Comparison of ENCODE assay signal across 8 cellular contexts in genomic region chr1:20574686-20575543, GRCh38. TPM values are rescaled to one million over a fixed set of nuclear protein-coding genes. Genes with fewer than 3 reads are reported as not detected.
A peak's percentile ranks its signal among the peaks of the same experiment; 100 is the strongest.
DNase-seq lines count a peak whose midpoint lies in the region; ATAC-seq and TF ChIP-seq lines count a peak whose summit lies in the region.

No MANE protein-coding gene starts in this region.

- TF ChIP-seq CTCF in C4-2B (conservative IDR thresholded peaks at IDR 0.05) (peak; percentile 65), OCI-LY1 (IDR thresholded peaks at IDR 0.05; ENCODE audit: low read length) (peak; percentile 84), osteocyte (IDR thresholded peaks at IDR 0.05) (peak; percentile 68), type B pancreatic cell (conservative IDR thresholded peaks at IDR 0.05) (peak; percentile 78)

- H2AFZ ChIP-seq in OCI-LY1 (ENCODE audit: low read length) = no peak overlapping the region

- H3K36me3 ChIP-seq in OCI-LY1 (ENCODE audit: insufficient read depth, low read length) = no peaks in the 10 kb centered on the region

- H4K20me1 ChIP-seq in OCI-LY1 (ENCODE audit: insufficient read depth, low read length) = no peaks in the 10 kb centered on the region

- H3K27me3 Mint-ChIP-seq in osteocyte (ENCODE audit: unreplicated experiment) = peaks cover 31% of the 10 kb centered on the region
- H3K27me3 Mint-ChIP-seq in type B pancreatic cell = peaks cover 44% of the 10 kb centered on the region

- no peaks in the 10 kb centered on the region for H3K4me1 Mint-ChIP-seq in osteocyte (ENCODE audit: unreplicated experiment)
- no peaks in the 10 kb centered on the region for H3K4me1 Mint-ChIP-seq in type B pancreatic cell (ENCODE audit: unreplicated experiment)

- H3K4me3 Mint-ChIP-seq in osteocyte (ENCODE audit: unreplicated experiment) (no peak overlapping the region), type B pancreatic cell (no peak overlapping the region)

- H3K27ac Mint-ChIP-seq in osteocyte (ENCODE audit: unreplicated experiment) (no peak overlapping the region), type B pancreatic cell (no peak overlapping the region)

- no peaks in the 10 kb centered on the region for H3K9me2 ChIP-seq in OCI-LY1 (ENCODE audit: low read depth, low read length)

- CTCF ChIA-PET in HEK293T (lab: Yijun Ruan, JAX) = interaction anchor here (0.6 to 3.6 kb wide), 22 partner anchors 9 to 777 kb away, joined by 3 to 39 read pairs (median 4); partner anchors contain the start of genes FAM43B and PINK1

- POLR2A ChIA-PET in HEK293T (lab: Yijun Ruan, JAX) = interaction anchor here (1.0 to 2.8 kb wide), 3 partner anchors 23 to 87 kb away, joined by 3 to 27 read pairs (median 6); partner anchors contain the start of gene DDOST

- no peak overlapping the region for H3K4me2 ChIP-seq in OCI-LY1 (ENCODE audit: low read length)

- H3K36me3 Mint-ChIP-seq in osteocyte (ENCODE audit: unreplicated experiment) (no peaks in the 10 kb centered on the region), type B pancreatic cell (no peaks in the 10 kb centered on the region)

- H3K27ac ChIP-seq in C4-2B (no peak overlapping the region), OCI-LY1 (ENCODE audit: low read depth, low read length, poor library complexity, severe bottlenecking) (no peak overlapping the region)

- H3K9me3 Mint-ChIP-seq in osteocyte (ENCODE audit: unreplicated experiment) (no peaks in the 10 kb centered on the region), type B pancreatic cell (no peaks in the 10 kb centered on the region)

- no peak overlapping the region for H3K4me3 ChIP-seq in OCI-LY1 (ENCODE audit: low read depth, low read length, poor library complexity, severe bottlenecking)

- no peaks in the 10 kb centered on the region for H3F3A ChIP-seq in OCI-LY1 (ENCODE audit: insufficient read depth, low read length)

- H3K4me1 ChIP-seq in OCI-LY1 (ENCODE audit: insufficient read depth, low read length, severe bottlenecking) = no peaks in the 10 kb centered on the region

- no peak for ATAC-seq in GM21526 (IDR thresholded peaks at IDR 0.05; ENCODE audit: low FRiP score, unreplicated experiment)

- no peak overlapping the region for H3K9ac ChIP-seq in OCI-LY1 (ENCODE audit: low read length)

- peak; percentile 88 for DNase-seq in HEK293T (ENCODE audit: extremely low spot score)
- DNase-seq in activated T-cell treated with anti-CD3 and anti-CD28 coated beads for 48 hours (ENCODE audit: low read depth) = peak; percentile 76
- DNase-seq in fibroblast of the conjunctiva (ENCODE audit: low read depth) = peak; percentile 41
- DNase-seq in osteocyte (ENCODE audit: extremely low spot score, unreplicated experiment) = peak; percentile 91
- peak; percentile 81 for DNase-seq in type B pancreatic cell (ENCODE audit: extremely low spot score, unreplicated experiment)

- no peaks in the 10 kb centered on the region; the same call in 1 of the 2 replicates for H3K27me3 ChIP-seq in OCI-LY1 (ENCODE audit: insufficient read depth, low read length)

- no peaks in the 10 kb centered on the region for H3K9me3 ChIP-seq in OCI-LY1 (ENCODE audit: low read length)

- no peaks in the 10 kb centered on the region for H3K79me2 ChIP-seq in OCI-LY1 (ENCODE audit: insufficient read depth, low read length)

TF ChIP-seq in HEK293T, 16 proteins besides CTCF, POLR2A, EP300 and RAD21:
- TF ChIP-seq ZNF384 (IDR thresholded peaks at IDR 0.05) (no peak), PKNOX1 (IDR thresholded peaks at IDR 0.05) (peak; percentile 74; the same call in 1 of the 2 replicates)

RNA-seq across cellular contexts. Expression of gene CDA, which starts 14.0 kb away (rescaled TPM):
- total RNA-seq in osteocyte = not detected in 2 replicates
- 1.5 and 3.0 TPM in 2 replicates for total RNA-seq in type B pancreatic cell (ENCODE audit: low replicate concordance)

RNA-seq across cellular contexts. Expression of gene FAM43B, which starts 22.5 kb away (rescaled TPM):
- total RNA-seq in osteocyte (0.37 and 0.43 TPM in 2 replicates), type B pancreatic cell (ENCODE audit: low replicate concordance) (0.21 and 1.3 TPM in 2 replicates)

RNA-seq across cellular contexts. Expression of gene PINK1, which starts 58.3 kb away (rescaled TPM):
- total RNA-seq in osteocyte (54.8 and 55.2 TPM in 2 replicates), type B pancreatic cell (ENCODE audit: low replicate concordance) (33.8 and 37.0 TPM in 2 replicates)

Comparison
In these comparisons a context has a peak if more than half of its experiments do, and no peak if none do; other contexts are left out.
1. DNase-seq: peak in every context shown above with its lines; median percentile 91 in osteocyte; 88 in HEK293T; 81 in type B pancreatic cell; 76 in activated T-cell treated with anti-CD3 and anti-CD28 coated beads for 48 hours; 41 in fibroblast of the conjunctiva.